Comparison of ENCODE assay signal across 3 cellular contexts in the genomic region with DNA sequence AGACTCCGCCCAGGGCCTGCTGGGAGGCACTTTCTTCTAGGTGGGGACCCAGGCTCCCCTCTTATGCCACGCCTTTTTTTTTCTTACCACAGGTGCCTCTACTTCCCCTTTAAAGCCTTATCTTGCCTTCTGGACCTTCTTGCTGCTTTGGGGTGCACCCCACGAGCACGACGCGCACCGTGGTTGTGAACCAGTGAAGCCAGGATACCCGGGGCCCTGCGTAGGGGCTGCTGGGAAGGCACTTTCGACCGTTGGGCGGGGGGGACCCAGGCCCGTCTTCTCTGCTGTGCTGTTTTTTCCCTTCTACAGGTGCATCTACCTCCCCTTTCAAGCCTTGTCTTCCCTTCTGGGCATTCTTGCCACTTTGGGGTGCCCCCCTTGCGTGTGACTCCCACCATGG.
"Had no signal": no experiment of that assay in that cellular context is flagged by ENCODE, and none has a peak within 500 bp of the region (broad histone marks: within the 10 kb centered on the region; RNA-seq: fewer than 3 reads in every experiment).

No MANE protein-coding gene starts in this region.

- DNase-seq: GDM1, GF-D8 had no signal

- H3K4me3 ChIP-seq: GM12878 had no signal
